21 cellular contexts compared by ENCODE assay signal in genomic region chr3:149023951-149024350, GRCh38.
"Had no signal": no experiment of that assay in that cellular context is flagged by ENCODE, and none has a peak within 500 bp of the region (broad histone marks: within the 10 kb centered on the region; RNA-seq: fewer than 3 reads in every experiment).

No MANE protein-coding gene starts in this region.

- H3K9me3 ChIP-seq: ascending aorta, lower lobe of right lung had no signal

- H3K27ac ChIP-seq: ascending aorta, lower lobe of right lung, VCaP had no signal

- H3K4me3 Mint-ChIP-seq: activated CD4-positive, alpha-beta T cell treated with anti-CD3 and anti-CD28 coated beads for 36 hours; activated CD8-positive, alpha-beta T cell treated with anti-CD3 and anti-CD28 coated beads for 36 hours; activated naive CD8-positive, alpha-beta T cell treated with anti-CD3 and anti-CD28 coated beads, Interleukin-2, amount 50 U/mL, for 24 hours; activated T-helper 1 cell treated with anti-CD3 and anti-CD28 coated beads, Interleukin-12 subunit alpha, Interleukin-12 subunit beta, Interleukin-2, Interleukin-4 antibody, amounts not matched to agents 30 ng/mL and 10 ng/mL and 1 ng/mL, durations not matched to agents 14 hours and 24 hours and 36 hours; naive thymus-derived CD4-positive, alpha-beta T cell; stimulated activated naive B cell treated with anti-CD40 and anti-IgM and Interleukin-4, amounts not matched to agents 10 μg/mL and 1 μg/mL and 100 μg/mL, for 72 hours; T-cell had no signal

- H3K4me1 Mint-ChIP-seq: stimulated activated naive B cell treated with anti-CD40 and anti-IgM and Interleukin-4, amounts not matched to agents 10 μg/mL and 1 μg/mL and 100 μg/mL, for 72 hours had no signal

- FAIRE-seq: colon had no signal

- H3K4me1 ChIP-seq: lower lobe of right lung had no signal

- H3K27me3 Mint-ChIP-seq: activated CD4-positive, alpha-beta T cell treated with anti-CD3 and anti-CD28 coated beads for 36 hours; activated CD8-positive, alpha-beta T cell treated with anti-CD3 and anti-CD28 coated beads for 36 hours; activated naive CD8-positive, alpha-beta T cell treated with anti-CD3 and anti-CD28 coated beads, Interleukin-2, amount 50 U/mL, for 24 hours; naive thymus-derived CD4-positive, alpha-beta T cell; stimulated activated naive B cell treated with anti-CD40 and anti-IgM and Interleukin-4, amounts not matched to agents 10 μg/mL and 1 μg/mL and 100 μg/mL, for 72 hours; T-cell had no signal

- H3K4me3 ChIP-seq: ascending aorta, lower lobe of right lung had no signal

- ATAC-seq: activated CD4-positive, alpha-beta T cell treated with anti-CD3 and anti-CD28 coated beads for 36 hours; activated CD8-positive, alpha-beta T cell treated with anti-CD3 and anti-CD28 coated beads for 36 hours; activated naive CD8-positive, alpha-beta T cell treated with anti-CD3 and anti-CD28 coated beads, Interleukin-2, amount 50 U/mL, for 24 hours; lower lobe of right lung; naive thymus-derived CD4-positive, alpha-beta T cell; right cardiac atrium; stimulated activated naive B cell treated with anti-CD40 and anti-IgM and Interleukin-4, amounts not matched to agents 10 μg/mL and 1 μg/mL and 100 μg/mL, for 72 hours; T-cell had no signal

- H3K27me3 ChIP-seq: ascending aorta had no signal

- H3K27ac Mint-ChIP-seq: activated CD4-positive, alpha-beta T cell treated with anti-CD3 and anti-CD28 coated beads for 36 hours; activated CD8-positive, alpha-beta T cell treated with anti-CD3 and anti-CD28 coated beads for 36 hours; activated naive CD8-positive, alpha-beta T cell treated with anti-CD3 and anti-CD28 coated beads, Interleukin-2, amount 50 U/mL, for 24 hours; activated T-helper 1 cell treated with anti-CD3 and anti-CD28 coated beads, Interleukin-12 subunit alpha, Interleukin-12 subunit beta, Interleukin-2, Interleukin-4 antibody, amounts not matched to agents 30 ng/mL and 10 ng/mL and 1 ng/mL, durations not matched to agents 14 hours and 24 hours and 36 hours; stimulated activated naive B cell treated with anti-CD40 and anti-IgM and Interleukin-4, amounts not matched to agents 10 μg/mL and 1 μg/mL and 100 μg/mL, for 72 hours had no signal

- DNase-seq: activated CD4-positive, alpha-beta T cell treated with anti-CD3 and anti-CD28 coated beads for 36 hours; activated CD8-positive, alpha-beta memory T cell treated with anti-CD3 and anti-CD28 coated beads, Interleukin-2, amount 50 U/mL, for 4 hours; activated CD8-positive, alpha-beta T cell treated with anti-CD3 and anti-CD28 coated beads for 36 hours; activated naive CD4-positive, alpha-beta T cell treated with Interleukin-2 at 50 U/mL for 16 hours; activated naive CD8-positive, alpha-beta T cell treated with anti-CD3 and anti-CD28 coated beads, Interleukin-2, amount 50 U/mL, for 24 hours; effector CD8-positive, alpha-beta T cell; hippocampal formation; kidney glomerular epithelial cell; lower lobe of right lung; naive thymus-derived CD4-positive, alpha-beta T cell; nucleus accumbens; right cardiac atrium; stimulated activated naive B cell treated with anti-CD40 and anti-IgM and Interleukin-4, amounts not matched to agents 10 μg/mL and 1 μg/mL and 100 μg/mL, for 72 hours; substantia nigra; T-cell; T1000; trophoblast cell had no signal
